ENCODE assay signal across 21 cellular contexts in genomic region chr2:104476563-104476988, GRCh38.
DNase-seq lines count a peak whose midpoint lies in the region; ATAC-seq, FAIRE-seq and TF ChIP-seq lines count a peak whose summit lies in the region.
"Had no signal": no experiment of that assay in that cellular context is flagged by ENCODE, and none has a peak within 500 bp of the region (broad histone marks: within the 10 kb centered on the region; RNA-seq: fewer than 3 reads in every experiment).

No MANE protein-coding gene starts in this region.

- H3K27ac Mint-ChIP-seq in astrocyte (ENCODE audit: unreplicated experiment) = no peak overlapping the region
- no peak overlapping the region for H3K27ac Mint-ChIP-seq in T-cell
- no peak overlapping the region for H3K27ac Mint-ChIP-seq in activated naive CD8-positive, alpha-beta T cell treated with anti-CD3 and anti-CD28 coated beads, Interleukin-2, amount 50 U/mL, for 24 hours

- POLR2A ChIA-PET in T-cell (lab: Charles Lee) = no interaction called here

- H3K27me3 ChIP-seq in astrocyte (ENCODE audit: insufficient read depth, low read length) = no peaks in the 10 kb centered on the region
- H3K27me3 ChIP-seq: MG63 had no signal

- no peaks in the 10 kb centered on the region for H3K36me3 ChIP-seq in astrocyte (ENCODE audit: insufficient read depth, low read length)
- H3K36me3 ChIP-seq: MG63 had no signal

- H3K4me3 Mint-ChIP-seq in astrocyte (ENCODE audit: unreplicated experiment) = no peak overlapping the region
- H3K4me3 Mint-ChIP-seq in T-cell = no peak overlapping the region
- no peak overlapping the region for H3K4me3 Mint-ChIP-seq in activated naive CD8-positive, alpha-beta T cell treated with anti-CD3 and anti-CD28 coated beads, Interleukin-2, amount 50 U/mL, for 24 hours

- H3K4me1 ChIP-seq in astrocyte (ENCODE audit: insufficient read depth, low read length) = no peaks in the 10 kb centered on the region

- H3K36me3 Mint-ChIP-seq in astrocyte (ENCODE audit: low read depth, unreplicated experiment) (no peaks in the 10 kb centered on the region), T-cell (no peaks in the 10 kb centered on the region)
- H3K36me3 Mint-ChIP-seq in activated naive CD8-positive, alpha-beta T cell treated with anti-CD3 and anti-CD28 coated beads, Interleukin-2, amount 50 U/mL, for 24 hours (ENCODE audit: low read depth) = no peaks in the 10 kb centered on the region

- H3K4me2 ChIP-seq in astrocyte (ENCODE audit: low read length) = peak overlapping the region; percentile 73
- H3K4me2 ChIP-seq: KMS-11 had no signal

- H4K20me1 ChIP-seq in astrocyte (ENCODE audit: insufficient read depth, low read length) = no peaks in the 10 kb centered on the region

- H3K9me3 Mint-ChIP-seq in astrocyte (ENCODE audit: unreplicated experiment) (no peaks in the 10 kb centered on the region), T-cell (no peaks in the 10 kb centered on the region)
- H3K9me3 Mint-ChIP-seq in activated naive CD8-positive, alpha-beta T cell treated with anti-CD3 and anti-CD28 coated beads, Interleukin-2, amount 50 U/mL, for 24 hours = no peaks in the 10 kb centered on the region

- no peak for DNase-seq in astrocyte (ENCODE audit: low read depth)
- DNase-seq in kidney tubule cell (ENCODE audit: low spot score) = peak; percentile 2
- peak; percentile 91 for DNase-seq in pons (ENCODE audit: low spot score)
- DNase-seq in HUDEP-2 (lab: John Stamatoyannopoulos, UW; ENCODE audit: unreplicated experiment in 76 of 76) = no peak
- no peak for DNase-seq in Kasumi-1 (lab: John Stamatoyannopoulos, UW)
- DNase-seq in T-cell = no peak
- no peak for DNase-seq in activated naive CD8-positive, alpha-beta T cell treated with anti-CD3 and anti-CD28 coated beads, Interleukin-2, amount 50 U/mL, for 24 hours
- DNase-seq: 8988T, COR-L47, DMS53, MG63, NCI-H1092 treated with DMSO at 0.1 percent for 48 hours, NCI-H1694 treated with DMSO at 0.1 percent for 48 hours had no signal

- no peaks in the 10 kb centered on the region for H3K79me2 ChIP-seq in astrocyte (ENCODE audit: insufficient read depth, low read length)

- no peaks in the 10 kb centered on the region for H3K9me3 ChIP-seq in astrocyte (ENCODE audit: insufficient read depth, low read depth, low read length)
- H3K9me3 ChIP-seq: MG63 had no signal

- H3K4me3 ChIP-seq in astrocyte (ENCODE audit: insufficient read depth, low read depth, low read length) = peak overlapping the region; percentile 38
- H3K4me3 ChIP-seq: MG63 had no signal

- peak overlapping the region; percentile 20 for H3K9ac ChIP-seq in astrocyte (ENCODE audit: low read length)
- H3K9ac ChIP-seq: KMS-11 had no signal

- CTCF ChIA-PET in T-cell (lab: Charles Lee) = no interaction called here

- peak overlapping the region; percentile 48 for H2AFZ ChIP-seq in astrocyte (ENCODE audit: low read depth, low read length)

- TF ChIP-seq CTCF in 22Rv1 (IDR thresholded peaks at IDR 0.05) = no peak
- no peak for TF ChIP-seq CTCF in astrocyte (IDR thresholded peaks at IDR 0.05; ENCODE audit: insufficient read depth, low read depth, low read length)

- no peak for ATAC-seq in T-cell (replicated peaks in 1 of 4)
- no peak for ATAC-seq in activated naive CD8-positive, alpha-beta T cell treated with anti-CD3 and anti-CD28 coated beads, Interleukin-2, amount 50 U/mL, for 24 hours
- ATAC-seq: Panc1, Right ventricle myocardium inferior, SK-N-SH treated with all-trans-retinoic acid at 6 μM for 48 hours had no signal

- no peak for FAIRE-seq in astrocyte (lab: Jason Lieb, UNC)
- FAIRE-seq: GM18507, H1 had no signal

- H3K27me3 Mint-ChIP-seq in astrocyte (ENCODE audit: low read depth, unreplicated experiment) = peaks cover 11% of the 10 kb centered on the region
- H3K27me3 Mint-ChIP-seq in T-cell = peaks cover 0 to 7% of the 10 kb centered on the region in 2 donors
- no peaks in the 10 kb centered on the region for H3K27me3 Mint-ChIP-seq in activated naive CD8-positive, alpha-beta T cell treated with anti-CD3 and anti-CD28 coated beads, Interleukin-2, amount 50 U/mL, for 24 hours

- H3K27ac ChIP-seq in 22Rv1 (peak overlapping the region; percentile 3; the same call in 1 of the 2 replicates), astrocyte (ENCODE audit: low read depth, low read length) (no peak overlapping the region)
- H3K27ac ChIP-seq: C4-2B, KMS-11 had no signal

- H3K4me1 Mint-ChIP-seq in astrocyte (ENCODE audit: low read depth, unreplicated experiment) (peaks cover 4% of the 10 kb centered on the region), T-cell (no peaks in the 10 kb centered on the region)
- H3K4me1 Mint-ChIP-seq in activated naive CD8-positive, alpha-beta T cell treated with anti-CD3 and anti-CD28 coated beads, Interleukin-2, amount 50 U/mL, for 24 hours = no peaks in the 10 kb centered on the region

Comparison
In these comparisons a context has a peak if more than half of its experiments do, and no peak if none do; other contexts are left out.
1. DNase-seq: peak in kidney tubule cell (single experiment) and pons (single experiment); none in astrocyte (single experiment), HUDEP-2 (0 of 76), Kasumi-1 (0 of 2), T-cell (0 of 34) and activated naive CD8-positive, alpha-beta T cell treated with anti-CD3 and anti-CD28 coated beads, Interleukin-2, amount 50 U/mL, for 24 hours (single experiment).